2 cellular contexts compared by ENCODE assay signal in the genomic region with DNA sequence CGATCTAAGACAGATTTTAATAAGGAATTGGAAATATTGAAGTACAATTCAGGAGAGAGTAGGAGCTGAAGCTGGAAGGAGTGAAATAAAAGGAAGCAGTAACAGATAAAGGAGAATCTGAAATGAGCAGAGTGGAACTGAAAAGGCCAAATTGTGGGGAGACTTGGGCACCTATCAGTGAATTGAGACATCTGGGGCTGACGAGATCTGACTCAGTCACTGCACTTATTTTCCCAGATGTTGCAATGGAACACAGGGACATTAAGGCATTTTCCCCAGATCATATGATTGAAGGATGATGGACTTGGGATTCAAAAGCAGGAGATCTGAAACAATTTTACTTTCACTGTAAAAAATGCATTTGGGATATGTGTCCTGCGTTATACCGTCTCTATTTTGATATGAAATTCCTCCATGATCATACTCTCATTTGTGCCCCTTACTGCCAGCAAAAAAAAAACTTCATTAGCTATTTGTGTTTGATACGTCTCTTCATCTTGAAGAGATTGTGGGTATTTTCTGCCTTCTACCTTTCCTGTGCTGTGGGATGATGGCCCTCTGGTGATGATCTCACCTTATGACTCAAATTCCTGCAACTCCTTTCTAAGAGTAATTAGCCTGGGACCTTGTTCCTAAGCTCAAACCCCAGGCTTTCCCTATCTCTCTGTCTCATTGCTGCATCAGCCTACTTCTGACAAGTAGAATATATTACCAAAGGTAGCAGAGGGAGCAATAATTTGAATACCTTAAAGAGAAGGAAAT.
TF ChIP-seq lines count a peak whose summit lies in the region.

No MANE protein-coding gene starts in this region.

TF ChIP-seq in liver, 16 proteins besides CTCF, POLR2A, EP300 and RAD21 (continued from another document):
- TF ChIP-seq, protein P1, sequence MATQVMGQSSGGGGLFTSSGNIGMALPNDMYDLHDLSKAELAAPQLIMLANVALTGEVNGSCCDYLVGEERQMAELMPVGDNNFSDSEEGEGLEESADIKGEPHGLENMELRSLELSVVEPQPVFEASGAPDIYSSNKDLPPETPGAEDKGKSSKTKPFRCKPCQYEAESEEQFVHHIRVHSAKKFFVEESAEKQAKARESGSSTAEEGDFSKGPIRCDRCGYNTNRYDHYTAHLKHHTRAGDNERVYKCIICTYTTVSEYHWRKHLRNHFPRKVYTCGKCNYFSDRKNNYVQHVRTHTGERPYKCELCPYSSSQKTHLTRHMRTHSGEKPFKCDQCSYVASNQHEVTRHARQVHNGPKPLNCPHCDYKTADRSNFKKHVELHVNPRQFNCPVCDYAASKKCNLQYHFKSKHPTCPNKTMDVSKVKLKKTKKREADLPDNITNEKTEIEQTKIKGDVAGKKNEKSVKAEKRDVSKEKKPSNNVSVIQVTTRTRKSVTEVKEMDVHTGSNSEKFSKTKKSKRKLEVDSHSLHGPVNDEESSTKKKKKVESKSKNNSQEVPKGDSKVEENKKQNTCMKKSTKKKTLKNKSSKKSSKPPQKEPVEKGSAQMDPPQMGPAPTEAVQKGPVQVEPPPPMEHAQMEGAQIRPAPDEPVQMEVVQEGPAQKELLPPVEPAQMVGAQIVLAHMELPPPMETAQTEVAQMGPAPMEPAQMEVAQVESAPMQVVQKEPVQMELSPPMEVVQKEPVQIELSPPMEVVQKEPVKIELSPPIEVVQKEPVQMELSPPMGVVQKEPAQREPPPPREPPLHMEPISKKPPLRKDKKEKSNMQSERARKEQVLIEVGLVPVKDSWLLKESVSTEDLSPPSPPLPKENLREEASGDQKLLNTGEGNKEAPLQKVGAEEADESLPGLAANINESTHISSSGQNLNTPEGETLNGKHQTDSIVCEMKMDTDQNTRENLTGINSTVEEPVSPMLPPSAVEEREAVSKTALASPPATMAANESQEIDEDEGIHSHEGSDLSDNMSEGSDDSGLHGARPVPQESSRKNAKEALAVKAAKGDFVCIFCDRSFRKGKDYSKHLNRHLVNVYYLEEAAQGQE (IDR thresholded peaks at IDR 0.05), result no peak
- no peak for TF ChIP-seq GABPA (IDR thresholded peaks at IDR 0.05 in 1 of 2, conservative IDR thresholded peaks at IDR 0.05 in 1 of 2)

TF ChIP-seq in HepG2, 621 proteins besides CTCF, POLR2A, EP300 and RAD21 (continued from another document):
- TF ChIP-seq ZNF337 (CRISPR knock-in tag; IDR thresholded peaks at IDR 0.05; ENCODE audit: borderline replicate concordance, low read depth), result no peak
- TF ChIP-seq ZNF607 (CRISPR knock-in tag; IDR thresholded peaks at IDR 0.05; ENCODE audit: borderline replicate concordance), result no peak
- TF ChIP-seq ELF1 (CRISPR knock-in tag; IDR thresholded peaks at IDR 0.05), result no peak
- no peak for TF ChIP-seq CAMTA2 (CRISPR knock-in tag; IDR thresholded peaks at IDR 0.05; ENCODE audit: borderline replicate concordance)
